ENCODE assay signal across 8 cellular contexts in the genomic region with DNA sequence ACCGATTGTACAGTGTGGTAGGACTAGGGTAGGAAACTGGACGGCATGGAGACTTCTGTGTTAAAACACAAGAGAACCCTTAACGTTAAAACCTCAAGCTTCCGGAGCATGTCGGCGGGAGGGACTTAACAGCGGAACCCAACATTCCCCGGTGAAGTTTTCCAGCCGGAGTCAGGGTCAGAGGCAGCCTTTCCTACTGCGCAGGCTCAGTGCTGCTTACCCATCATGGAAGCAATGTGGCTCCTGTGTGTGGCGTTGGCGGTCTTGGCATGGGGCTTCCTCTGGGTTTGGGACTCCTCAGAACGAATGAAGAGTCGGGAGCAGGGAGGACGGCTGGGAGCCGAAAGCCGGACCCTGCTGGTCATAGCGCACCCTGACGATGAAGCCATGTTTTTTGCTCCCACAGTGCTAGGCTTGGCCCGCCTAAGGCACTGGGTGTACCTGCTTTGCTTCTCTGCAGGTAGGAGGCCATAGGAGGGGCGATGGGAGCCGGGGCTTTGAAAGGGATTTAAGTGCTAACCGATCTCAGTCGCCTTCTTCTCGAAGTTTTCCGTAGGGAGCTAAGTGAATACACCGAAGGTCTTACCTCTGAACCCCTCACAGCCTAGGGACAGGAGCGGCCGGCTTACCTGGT. TPM values are rescaled to one million over a fixed set of nuclear protein-coding genes. Genes with fewer than 3 reads are reported as not detected.
DNase-seq lines count a peak whose midpoint lies in the region; ATAC-seq and TF ChIP-seq lines count a peak whose summit lies in the region.

Gene PIGL (plus strand): TSS at position 209 of the 634 bp plus-strand sequence. CDS start 17 bp downstream, at position 226.

- H3K9me3 ChIP-seq in Caco-2 = no peaks in the 10 kb centered on the region

- DNase-seq in Caco-2 (peak; percentile 82 to 85), NCI-H1092 (lab: John Stamatoyannopoulos, UW) (peak; percentile 74), SKM-1 treated with dmso at 0.1 percent for 144 hours (lab: John Stamatoyannopoulos, UW; ENCODE audit: unreplicated experiment) (peak; percentile 83), glomerular visceral epithelial cell (ENCODE audit: extremely low spot score) (peak; percentile 92), occipital lobe (lab: John Stamatoyannopoulos, UW) (peak; percentile 86), superior temporal gyrus (ENCODE audit: extremely low spot score) (peak; percentile 97)
- DNase-seq in activated naive CD8-positive, alpha-beta T cell treated with anti-CD3 and anti-CD28 coated beads for 36 hours = peak; percentile 85

- peak within 1 kb of the TSS; percentile 85 for H3K27ac Mint-ChIP-seq in Caco-2 (ENCODE audit: unreplicated experiment)
- peak within 1 kb of the TSS; percentile 95 for H3K27ac Mint-ChIP-seq in activated naive CD8-positive, alpha-beta T cell treated with anti-CD3 and anti-CD28 coated beads for 36 hours

- BruUV-seq in Caco-2 (replicated peaks; lab: Mats Ljungman, UMichigan) = no TSS peak

- H3K27me3 ChIP-seq in Caco-2 (replicated peaks; ENCODE audit: control insufficient read depth, insufficient read depth, low read length) = no peaks in the 10 kb centered on the region

- no peaks in the 10 kb centered on the region for H3K4me1 Mint-ChIP-seq in Caco-2 (ENCODE audit: low read depth, unreplicated experiment)
- H3K4me1 Mint-ChIP-seq in activated naive CD8-positive, alpha-beta T cell treated with anti-CD3 and anti-CD28 coated beads for 36 hours = peaks cover 27% of the 10 kb centered on the region

- H3K4me1 ChIP-seq in Caco-2 = no peaks in the 10 kb centered on the region; the same call in 1 of the 2 replicates

- no peaks in the 10 kb centered on the region for H3K36me3 ChIP-seq in Caco-2 (ENCODE audit: control insufficient read depth, insufficient read depth, low read length)

- peak; percentile 41 for ATAC-seq in GM21529 (IDR thresholded peaks at IDR 0.05; ENCODE audit: unreplicated experiment)

- POLR2A ChIA-PET in Caco-2 (lab: Charles Lee) = interaction anchor here (0.9 kb wide), 1 partner anchor 222 kb away, joined by 4 read pairs; no protein-coding TSS in a partner anchor

- H3K9me3 Mint-ChIP-seq in Caco-2 (ENCODE audit: unreplicated experiment) = no peaks in the 10 kb centered on the region
- no peaks in the 10 kb centered on the region for H3K9me3 Mint-ChIP-seq in activated naive CD8-positive, alpha-beta T cell treated with anti-CD3 and anti-CD28 coated beads for 36 hours

- TF ChIP-seq CTCF in Caco-2 (IDR thresholded peaks at IDR 0.05; ENCODE audit: insufficient read depth in 1 of 2, low read depth in 1 of 2, low read length in 1 of 2, severe bottlenecking in 1 of 2, unreplicated experiment in 1 of 2) = no peak

- intact Hi-C loops in Caco-2 (cut with micrococcal nuclease; ENCODE audit: unreplicated experiment) = loop anchor here (5.0 kb wide), 1 partner anchor 70 kb away; no protein-coding TSS in a partner anchor

- CTCF ChIA-PET in Caco-2 (lab: Charles Lee) = interaction anchor here (1.7 kb wide), 1 partner anchor 69 kb away, joined by 5 read pairs; no protein-coding TSS in a partner anchor

- peaks cover 12% of the 10 kb centered on the region for H3K36me3 Mint-ChIP-seq in Caco-2 (ENCODE audit: insufficient read depth, unreplicated experiment)
- peaks cover 4% of the 10 kb centered on the region for H3K36me3 Mint-ChIP-seq in activated naive CD8-positive, alpha-beta T cell treated with anti-CD3 and anti-CD28 coated beads for 36 hours

- H3K27me3 Mint-ChIP-seq in Caco-2 (ENCODE audit: insufficient read depth, unreplicated experiment) = no peaks in the 10 kb centered on the region
- H3K27me3 Mint-ChIP-seq in activated naive CD8-positive, alpha-beta T cell treated with anti-CD3 and anti-CD28 coated beads for 36 hours = no peaks in the 10 kb centered on the region

- peak within 1 kb of the TSS; percentile 71 for H3K4me3 ChIP-seq in Caco-2 (ENCODE audit: low read depth, low read length)

- peak within 1 kb of the TSS; percentile 95 for H3K4me3 Mint-ChIP-seq in Caco-2 (ENCODE audit: unreplicated experiment)
- peak within 1 kb of the TSS; percentile 98 for H3K4me3 Mint-ChIP-seq in activated naive CD8-positive, alpha-beta T cell treated with anti-CD3 and anti-CD28 coated beads for 36 hours

RNA-seq across cellular contexts. Expression of gene PIGL, which starts in this region (rescaled TPM):
- total RNA-seq in Caco-2 (2022) (20.0 and 21.1 TPM in 2 replicates), occipital lobe (18.4 TPM)
- 10 to 100 TPM; 29.9 to 31.3 TPM for total RNA-seq in activated naive CD8-positive, alpha-beta T cell treated with anti-CD3 and anti-CD28 coated beads for 36 hours

Comparison
In these comparisons a context has a peak if more than half of its experiments do, and no peak if none do; other contexts are left out.
1. Peak in every context shown above with its lines: DNase-seq, ATAC-seq and H3K4me3 ChIP-seq.